15 cellular contexts compared by ENCODE assay signal in the genomic region with DNA sequence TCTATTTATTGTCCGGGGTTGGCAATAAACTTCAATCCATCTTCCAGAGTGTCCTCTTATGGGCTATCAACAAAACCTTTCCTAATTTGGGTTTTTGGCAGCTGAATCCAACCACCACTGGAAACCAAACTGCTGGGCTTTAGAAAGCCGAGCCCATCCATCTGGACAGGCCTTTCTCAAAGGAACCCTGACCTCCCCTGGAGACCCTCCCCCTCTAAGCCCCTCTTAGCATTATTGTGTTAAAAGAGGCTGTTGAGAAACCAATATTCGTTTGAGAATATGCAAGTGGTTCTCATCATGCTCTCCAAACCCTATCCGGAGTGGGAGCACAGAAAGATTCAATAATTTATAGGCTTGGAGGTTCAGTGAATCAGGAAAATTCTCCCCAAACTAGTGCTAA.
A peak's percentile ranks its signal among the peaks of the same experiment; 100 is the strongest.
DNase-seq lines count a peak whose midpoint lies in the region; ATAC-seq and TF ChIP-seq lines count a peak whose summit lies in the region.
"Had no signal": no experiment of that assay in that cellular context is flagged by ENCODE, and none has a peak within 500 bp of the region (broad histone marks: within the 10 kb centered on the region; RNA-seq: fewer than 3 reads in every experiment).

No MANE protein-coding gene starts in this region.

- peak; percentile 25 for DNase-seq in NT2/D1 (ENCODE audit: low read depth, low spot score)
- DNase-seq in glutamatergic neuron = no peak
- no peak for DNase-seq in neural progenitor cell (ENCODE audit: low spot score)
- DNase-seq in uterus = no peak
- DNase-seq in stimulated activated CD8-positive, alpha-beta memory T cell treated with anti-CD3 and anti-CD28 coated beads, Interleukin-4, amount 100 ng/mL, for 48 hours = no peak
- no peak for DNase-seq in PC-3
- DNase-seq: Calu3, DND-41, GM23248, NCI-H1417 treated with DMSO at 0.1 percent for 48 hours, NCI-H2029 treated with DMSO at 0.1 percent for 48 hours had no signal

- H3K27ac Mint-ChIP-seq in glutamatergic neuron (ENCODE audit: unreplicated experiment) (no peak overlapping the region), neural progenitor cell (no peak overlapping the region)

- H3K27me3 ChIP-seq in NT2/D1 (ENCODE audit: insufficient read depth, insufficient read length) (no peaks in the 10 kb centered on the region), neural progenitor cell (no peaks in the 10 kb centered on the region), uterus (no peaks in the 10 kb centered on the region), PC-3 (ENCODE audit: low read length) (peaks cover 58% of the 10 kb centered on the region)

- H3K4me2 ChIP-seq in neural progenitor cell = peak overlapping the region; percentile 13
- H3K4me2 ChIP-seq in PC-3 (ENCODE audit: low read length) = no peak overlapping the region

- H3K36me3 Mint-ChIP-seq in glutamatergic neuron (ENCODE audit: unreplicated experiment) (peaks cover 15% of the 10 kb centered on the region), neural progenitor cell (no peaks in the 10 kb centered on the region)

- no peaks in the 10 kb centered on the region for H3K79me2 ChIP-seq in neural progenitor cell (ENCODE audit: low read depth)
- no peaks in the 10 kb centered on the region for H3K79me2 ChIP-seq in PC-3 (ENCODE audit: low read length)

- H3F3A ChIP-seq in neural progenitor cell (ENCODE audit: low read depth) (peaks cover 19% of the 10 kb centered on the region), PC-3 (ENCODE audit: low read length, unreplicated experiment) (no peaks in the 10 kb centered on the region)

- TF ChIP-seq POLR2A in uterus (IDR thresholded peaks at IDR 0.05) = no peak

- CTCF ChIA-PET in PC-3 (lab: Charles Lee) = no interaction called here

- intact Hi-C loops in uterus (cut with DNase I; ENCODE audit: low total_unique reads) (no loop called here), PC-3 (cut with micrococcal nuclease) (no loop called here)

- H3K36me3 ChIP-seq in NT2/D1 (ENCODE audit: insufficient read depth, insufficient read length, low read length) (no peaks in the 10 kb centered on the region), neural progenitor cell (no peaks in the 10 kb centered on the region), uterus (no peaks in the 10 kb centered on the region), PC-3 (ENCODE audit: low read depth, low read length) (no peaks in the 10 kb centered on the region)

- no TSS peak for BruUV-seq in PC-3 (replicated peaks; lab: Mats Ljungman, UMichigan)

- H3K4me3 ChIP-seq in NT2/D1 (ENCODE audit: insufficient read length, low read depth) (no peak overlapping the region), neural progenitor cell (no peak overlapping the region), uterus (no peak overlapping the region), PC-3 (ENCODE audit: low read length) (no peak overlapping the region)
- H3K4me3 ChIP-seq: GM23248, SK-N-MC had no signal

- H3K4me1 Mint-ChIP-seq in glutamatergic neuron (ENCODE audit: low read depth, unreplicated experiment) (peaks cover 23% of the 10 kb centered on the region), neural progenitor cell (peaks cover 4% of the 10 kb centered on the region)

- H3K27me3 Mint-ChIP-seq in glutamatergic neuron (ENCODE audit: unreplicated experiment) (no peaks in the 10 kb centered on the region), neural progenitor cell (ENCODE audit: insufficient read depth, low read depth) (no peaks in the 10 kb centered on the region)

- H3K9me3 ChIP-seq in NT2/D1 (ENCODE audit: insufficient read depth, low read length) (peaks cover 12% of the 10 kb centered on the region), neural progenitor cell (ENCODE audit: low read depth) (no peaks in the 10 kb centered on the region), uterus (no peaks in the 10 kb centered on the region), PC-3 (ENCODE audit: low read length) (no peaks in the 10 kb centered on the region)

- H3K9ac ChIP-seq in NT2/D1 (ENCODE audit: insufficient read length, low read depth) (no peak overlapping the region), neural progenitor cell (no peak overlapping the region), PC-3 (ENCODE audit: low read length) (no peak overlapping the region)
- H3K9ac ChIP-seq: GM23248 had no signal

- no peaks in the 10 kb centered on the region for H3K9me2 ChIP-seq in PC-3 (replicated peaks; ENCODE audit: low read length)

- no peak overlapping the region for H3K27ac ChIP-seq in neural progenitor cell
- H3K27ac ChIP-seq in uterus = peak overlapping the region; percentile 73 to 79
- no peak overlapping the region for H3K27ac ChIP-seq in PC-3 (ENCODE audit: low read length)
- H3K27ac ChIP-seq: GM23248, HL-60, SK-N-MC had no signal

- no peak overlapping the region for H2AFZ ChIP-seq in neural progenitor cell (replicated peaks)
- H2AFZ ChIP-seq in PC-3 (ENCODE audit: low read length) = no peak overlapping the region
- H2AFZ ChIP-seq: GM23248 had no signal

- TF ChIP-seq CTCF in glutamatergic neuron (IDR thresholded peaks at IDR 0.05; ENCODE audit: partially characterized antibody, unreplicated experiment) (no peak), neural progenitor cell (IDR thresholded peaks at IDR 0.05) (no peak), uterus (IDR thresholded peaks at IDR 0.05) (no peak), PC-3 (conservative IDR thresholded peaks at IDR 0.05; ENCODE audit: low read depth, low read length) (no peak)

- peaks cover 3% of the 10 kb centered on the region for H3K4me1 ChIP-seq in NT2/D1 (ENCODE audit: insufficient read depth, insufficient read length)
- peaks cover 12% of the 10 kb centered on the region for H3K4me1 ChIP-seq in neural progenitor cell
- H3K4me1 ChIP-seq in uterus = no peaks in the 10 kb centered on the region
- H3K4me1 ChIP-seq in PC-3 (ENCODE audit: insufficient read depth, low read length) = no peaks in the 10 kb centered on the region

- no peaks in the 10 kb centered on the region for H4K20me1 ChIP-seq in neural progenitor cell (ENCODE audit: low read depth)
- H4K20me1 ChIP-seq in PC-3 (ENCODE audit: low read length) = no peaks in the 10 kb centered on the region

- peak overlapping the region; percentile 13 for H3K4me3 Mint-ChIP-seq in glutamatergic neuron (ENCODE audit: unreplicated experiment)
- H3K4me3 Mint-ChIP-seq in neural progenitor cell = no peak overlapping the region

- ATAC-seq in PC-3 = no peak
- ATAC-seq in GM19328 (IDR thresholded peaks at IDR 0.05; ENCODE audit: unreplicated experiment) = no peak
- ATAC-seq: Panc1 had no signal

- peaks cover 3% of the 10 kb centered on the region for H3K9me3 Mint-ChIP-seq in glutamatergic neuron (ENCODE audit: unreplicated experiment)
- H3K9me3 Mint-ChIP-seq in neural progenitor cell = peaks cover 7% of the 10 kb centered on the region

- POLR2A ChIA-PET in PC-3 (lab: Charles Lee; ENCODE audit: unreplicated experiment) = no interaction called here

Comparison
In these comparisons a context has a peak if more than half of its experiments do, and no peak if none do; other contexts are left out.
1. H3K27ac ChIP-seq: peak in uterus (2 of 2); none in neural progenitor cell (single experiment) and PC-3 (single experiment).